ENCODE assay signal across 8 cellular contexts in the genomic region with DNA sequence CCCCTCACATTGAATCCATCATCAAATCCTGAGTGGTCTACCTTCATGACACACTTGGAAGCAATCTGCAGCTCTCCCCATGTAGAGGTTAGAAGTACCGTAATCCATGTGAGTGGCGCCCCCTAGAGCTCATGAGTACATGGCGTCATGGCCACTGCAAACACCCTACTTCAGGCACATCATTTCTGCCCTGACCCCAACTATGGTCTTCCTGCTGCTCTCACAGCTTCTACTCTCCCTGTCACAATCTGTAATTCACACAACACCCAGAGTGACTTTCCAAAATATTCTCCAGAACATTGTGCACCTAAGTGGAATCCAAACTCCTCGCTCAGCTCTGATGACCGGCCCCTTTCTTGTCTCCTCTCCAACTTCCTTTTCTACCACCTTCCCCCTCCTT.
A peak's percentile ranks its signal among the peaks of the same experiment; 100 is the strongest.
DNase-seq lines count a peak whose midpoint lies in the region; TF ChIP-seq lines count a peak whose summit lies in the region.

No MANE protein-coding gene starts in this region.

- DNase-seq in NCI-H2196 (lab: John Stamatoyannopoulos, UW; ENCODE audit: unreplicated experiment) (peak; percentile 49), NCI-H2196 treated with DMSO at 0.1 percent for 48 hours (lab: John Stamatoyannopoulos, UW; ENCODE audit: unreplicated experiment) (no peak), HEK293T (ENCODE audit: extremely low spot score) (peak; percentile 78), NCI-H1694 treated with DMSO at 0.1 percent for 48 hours (lab: John Stamatoyannopoulos, UW) (peak; percentile 79), dorsolateral prefrontal cortex (peak in 9 of 10 donors; percentile 25 to 84 (median 71)), mesothelial cell of epicardium (ENCODE audit: low spot score in 2 of 2, unreplicated experiment in 2 of 2) (peak in 1 of 2 experiments; percentile 47)
- peak; percentile 85 for DNase-seq in activated CD4-positive, alpha-beta T cell treated with anti-CD3 and anti-CD28 coated beads for 48 hours
- DNase-seq in stimulated activated CD8-positive, alpha-beta memory T cell treated with anti-CD3 and anti-CD28 coated beads, Interleukin-4, amount 100 ng/mL, for 4 hours (ENCODE audit: low read depth in 2 of 2, low spot score in 1 of 2), result peak; percentile 43 to 59

- peaks cover 12% of the 10 kb centered on the region for H3K4me1 Mint-ChIP-seq in mesothelial cell of epicardium

- TF ChIP-seq CTCF in dorsolateral prefrontal cortex (IDR thresholded peaks at IDR 0.05 in 54 of 56, conservative IDR thresholded peaks at IDR 0.05 in 2 of 56; ENCODE audit: low read depth in 1 of 56, partially characterized antibody in 56 of 56) (peak; percentile 47 to 83 (median 69)), mesothelial cell of epicardium (IDR thresholded peaks at IDR 0.05; ENCODE audit: unreplicated experiment) (peak; percentile 47)

- peak overlapping the region in 27 of 59 donors; percentile 0 to 75 (median 38) for H3K27ac ChIP-seq in dorsolateral prefrontal cortex

- no peaks in the 10 kb centered on the region for H3K9me3 Mint-ChIP-seq in mesothelial cell of epicardium

- CTCF ChIA-PET in HEK293T (lab: Yijun Ruan, JAX), result interaction anchor here (0.7 to 1.5 kb wide), 14 partner anchors 8 to 418 kb away, joined by 3 to 11 read pairs (median 3); no protein-coding TSS in a partner anchor

- H3K27ac Mint-ChIP-seq in mesothelial cell of epicardium, result no peak overlapping the region

- no peaks in the 10 kb centered on the region for H3K27me3 Mint-ChIP-seq in mesothelial cell of epicardium (ENCODE audit: low read depth)

- no peaks in the 10 kb centered on the region for H3K36me3 Mint-ChIP-seq in mesothelial cell of epicardium

- POLR2A ChIA-PET in HEK293T (lab: Yijun Ruan, JAX), result no interaction called here

- intact Hi-C loops in dorsolateral prefrontal cortex (cut with DNase I), result loop anchor here (2.0 to 10.0 kb wide), 4 partner anchors 54 to 156 kb away; no protein-coding TSS in a partner anchor

- H3K4me3 ChIP-seq in dorsolateral prefrontal cortex, result peak overlapping the region in 6 of 59 donors; percentile 2 to 31 (median 17)

- no peak overlapping the region for H3K4me3 Mint-ChIP-seq in mesothelial cell of epicardium

- H3K27me3 ChIP-seq in dorsolateral prefrontal cortex, result no peaks in the 10 kb centered on the region

TF ChIP-seq in HEK293T, 16 proteins besides CTCF, POLR2A, EP300 and RAD21:
- TF ChIP-seq FOXK2 (IDR thresholded peaks at IDR 0.05) (no peak), CTBP1 (IDR thresholded peaks at IDR 0.05; ENCODE audit: borderline replicate concordance) (no peak), FOXM1 (IDR thresholded peaks at IDR 0.05; ENCODE audit: borderline replicate concordance) (no peak), ZNF384 (IDR thresholded peaks at IDR 0.05) (no peak), FOXA1 (IDR thresholded peaks at IDR 0.05) (no peak), NFRKB (IDR thresholded peaks at IDR 0.05) (no peak), ARNT (IDR thresholded peaks at IDR 0.05) (no peak), BHLHE40 (IDR thresholded peaks at IDR 0.05; ENCODE audit: borderline replicate concordance) (no peak), TARDBP (IDR thresholded peaks at IDR 0.05) (no peak), HDGF (IDR thresholded peaks at IDR 0.05; ENCODE audit: borderline replicate concordance) (no peak), SUZ12 (IDR thresholded peaks at IDR 0.05) (no peak), ELF4 (IDR thresholded peaks at IDR 0.05) (no peak), SP1 (IDR thresholded peaks at IDR 0.05) (no peak), LEF1 (IDR thresholded peaks at IDR 0.05; ENCODE audit: borderline replicate concordance) (no peak), L3MBTL2 (conservative IDR thresholded peaks at IDR 0.05) (no peak)
- TF ChIP-seq, protein P1, sequence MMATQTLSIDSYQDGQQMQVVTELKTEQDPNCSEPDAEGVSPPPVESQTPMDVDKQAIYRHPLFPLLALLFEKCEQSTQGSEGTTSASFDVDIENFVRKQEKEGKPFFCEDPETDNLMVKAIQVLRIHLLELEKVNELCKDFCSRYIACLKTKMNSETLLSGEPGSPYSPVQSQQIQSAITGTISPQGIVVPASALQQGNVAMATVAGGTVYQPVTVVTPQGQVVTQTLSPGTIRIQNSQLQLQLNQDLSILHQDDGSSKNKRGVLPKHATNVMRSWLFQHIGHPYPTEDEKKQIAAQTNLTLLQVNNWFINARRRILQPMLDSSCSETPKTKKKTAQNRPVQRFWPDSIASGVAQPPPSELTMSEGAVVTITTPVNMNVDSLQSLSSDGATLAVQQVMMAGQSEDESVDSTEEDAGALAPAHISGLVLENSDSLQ (IDR thresholded peaks at IDR 0.05), result no peak
